ENCODE assay signal across 17 cellular contexts in genomic region chr11:127804775-127805446, GRCh38.
DNase-seq lines count a peak whose midpoint lies in the region; ATAC-seq and TF ChIP-seq lines count a peak whose summit lies in the region.
"Had no signal": no experiment of that assay in that cellular context is flagged by ENCODE, and none has a peak within 500 bp of the region (broad histone marks: within the 10 kb centered on the region; RNA-seq: fewer than 3 reads in every experiment).

No MANE protein-coding gene starts in this region.

- WGBS in neuronal stem cell (ENCODE audit: extremely low coverage in 2 of 2, insufficient read length in 2 of 2, insufficient replicate concordance in 1 of 2), 2 donors: no CpG with 5 or more reads among the region's 2 CpGs

- H3K4me3 ChIP-seq in LNCaP clone FGC (ENCODE audit: low read depth, low read length) (no peak overlapping the region), neuronal stem cell (ENCODE audit: low read length in 2 of 2) (no peak overlapping the region)

- H3K9ac ChIP-seq in neuronal stem cell (ENCODE audit: low read depth, low read length, poor library complexity): no peak overlapping the region

- no peak overlapping the region for H3K18ac ChIP-seq in neuronal stem cell (ENCODE audit: low read length)

- H2BK15ac ChIP-seq in neuronal stem cell (ENCODE audit: low read length): no peak overlapping the region

- no peak overlapping the region for H3K27ac Mint-ChIP-seq in activated T-cell treated with anti-CD3 and anti-CD28 coated beads, Interleukin-2, amount 50 U/mL, for 72 hours

- H2BK12ac ChIP-seq in neuronal stem cell (ENCODE audit: low read length): no peak overlapping the region

- no peaks in the 10 kb centered on the region for H3K79me1 ChIP-seq in neuronal stem cell (ENCODE audit: low read depth, low read length)

- H3K9me3 Mint-ChIP-seq in activated T-cell treated with anti-CD3 and anti-CD28 coated beads, Interleukin-2, amount 50 U/mL, for 72 hours: no peaks in the 10 kb centered on the region

- H2BK120ac ChIP-seq in neuronal stem cell (ENCODE audit: low read depth, low read length): no peak overlapping the region

- H3K36me3 ChIP-seq in neuronal stem cell (replicated peaks in 1 of 2; ENCODE audit: control insufficient read depth in 2 of 2, insufficient read depth in 2 of 2, low read length in 2 of 2): no peaks in the 10 kb centered on the region

- H3K4me1 ChIP-seq in neuronal stem cell (ENCODE audit: control insufficient read depth in 2 of 2, insufficient read depth in 1 of 2, low read depth in 1 of 2, low read length in 2 of 2): peaks cover 0 to 12% of the 10 kb centered on the region in 2 donors

- H3K14ac ChIP-seq in neuronal stem cell (ENCODE audit: low read length): no peak overlapping the region

- H2BK5ac ChIP-seq in neuronal stem cell (ENCODE audit: low read length): no peak overlapping the region

- H2AFZ ChIP-seq in neuronal stem cell (ENCODE audit: low read length): peak overlapping the region; percentile 73

- peaks cover 14% of the 10 kb centered on the region for H3K27me3 Mint-ChIP-seq in activated T-cell treated with anti-CD3 and anti-CD28 coated beads, Interleukin-2, amount 50 U/mL, for 72 hours (ENCODE audit: low read depth)

- no peak overlapping the region for H3K4me3 Mint-ChIP-seq in activated T-cell treated with anti-CD3 and anti-CD28 coated beads, Interleukin-2, amount 50 U/mL, for 72 hours

- no peak overlapping the region for H3K4ac ChIP-seq in neuronal stem cell (ENCODE audit: low read length)

- H3K27ac ChIP-seq in neuronal stem cell (replicated peaks; ENCODE audit: low read length): no peak overlapping the region
- H3K27ac ChIP-seq: 22Rv1, RWPE1 had no signal

- no peak overlapping the region for H2AK5ac ChIP-seq in neuronal stem cell (ENCODE audit: low read depth, low read length)

- peak; percentile 92 for ATAC-seq in left colon
- ATAC-seq in activated T-cell treated with anti-CD3 and anti-CD28 coated beads, Interleukin-2, amount 50 U/mL, for 72 hours (replicated peaks in 1 of 2): no peak

- H4K8ac ChIP-seq in neuronal stem cell (ENCODE audit: low read depth, low read length): no peak overlapping the region

- no peak overlapping the region for H3K4me2 ChIP-seq in neuronal stem cell (ENCODE audit: insufficient read depth, low read length, poor library complexity, severe bottlenecking)

- peak; percentile 8 for DNase-seq in NCI-H146 (lab: John Stamatoyannopoulos, UW)
- no peak for DNase-seq in NCI-H146 treated with DMSO at 0.1 percent for 48 hours (lab: John Stamatoyannopoulos, UW; ENCODE audit: unreplicated experiment)
- DNase-seq in LNCaP clone FGC (ENCODE audit: low read depth): peak; percentile 81
- DNase-seq in left colon: peak in 1 of 2 donors; percentile 27
- DNase-seq in neuronal stem cell (ENCODE audit: low spot score): no peak
- DNase-seq in COR-L47 (lab: John Stamatoyannopoulos, UW): no peak
- DNase-seq in activated T-cell treated with anti-CD3 and anti-CD28 coated beads, Interleukin-2, amount 50 U/mL, for 72 hours: no peak
- DNase-seq in activated T-cell treated with anti-CD3 and anti-CD28 coated beads for 4 hours: no peak
- DNase-seq: EL, H7, IMR-90, Karpas-422, NCI-H1105, NCI-H2081, NCI-H524 treated with DMSO at 0.1 percent for 48 hours had no signal

- no peaks in the 10 kb centered on the region for H3K9me3 ChIP-seq in neuronal stem cell (replicated peaks in 1 of 2; ENCODE audit: control insufficient read depth in 2 of 2, insufficient read depth in 1 of 2, low read depth in 1 of 2, low read length in 2 of 2)

- no peaks in the 10 kb centered on the region for H3K4me1 Mint-ChIP-seq in activated T-cell treated with anti-CD3 and anti-CD28 coated beads, Interleukin-2, amount 50 U/mL, for 72 hours (ENCODE audit: low read depth)

- no peaks in the 10 kb centered on the region for H3K27me3 ChIP-seq in neuronal stem cell (ENCODE audit: control insufficient read depth in 3 of 3, insufficient read depth in 3 of 3, low read depth in 1 of 3, low read length in 3 of 3)

- no peak for TF ChIP-seq CTCF in LNCaP clone FGC (IDR thresholded peaks at IDR 0.05; ENCODE audit: control insufficient read depth, extremely low read depth, insufficient read depth)

- no peak overlapping the region for H3K23ac ChIP-seq in neuronal stem cell (ENCODE audit: low read depth, low read length, poor library complexity)

- no peak overlapping the region for H4K91ac ChIP-seq in neuronal stem cell (ENCODE audit: low read depth, low read length, poor library complexity)

- intact Hi-C loops in left colon (cut with DNase I, micrococcal nuclease): no loop called here

- no peaks in the 10 kb centered on the region for H3K36me3 Mint-ChIP-seq in activated T-cell treated with anti-CD3 and anti-CD28 coated beads, Interleukin-2, amount 50 U/mL, for 72 hours (ENCODE audit: insufficient read depth in 2 of 2)

Comparison
In these comparisons a context has a peak if more than half of its experiments do, and no peak if none do; other contexts are left out.
1. DNase-seq: peak in NCI-H146 (single experiment) and LNCaP clone FGC (single experiment); none in NCI-H146 treated with DMSO at 0.1 percent for 48 hours (single experiment), neuronal stem cell (single experiment), COR-L47 (single experiment), activated T-cell treated with anti-CD3 and anti-CD28 coated beads, Interleukin-2, amount 50 U/mL, for 72 hours (0 of 2) and activated T-cell treated with anti-CD3 and anti-CD28 coated beads for 4 hours (single experiment).